ENCODE assay signal across 1 cellular context in the genomic region with DNA sequence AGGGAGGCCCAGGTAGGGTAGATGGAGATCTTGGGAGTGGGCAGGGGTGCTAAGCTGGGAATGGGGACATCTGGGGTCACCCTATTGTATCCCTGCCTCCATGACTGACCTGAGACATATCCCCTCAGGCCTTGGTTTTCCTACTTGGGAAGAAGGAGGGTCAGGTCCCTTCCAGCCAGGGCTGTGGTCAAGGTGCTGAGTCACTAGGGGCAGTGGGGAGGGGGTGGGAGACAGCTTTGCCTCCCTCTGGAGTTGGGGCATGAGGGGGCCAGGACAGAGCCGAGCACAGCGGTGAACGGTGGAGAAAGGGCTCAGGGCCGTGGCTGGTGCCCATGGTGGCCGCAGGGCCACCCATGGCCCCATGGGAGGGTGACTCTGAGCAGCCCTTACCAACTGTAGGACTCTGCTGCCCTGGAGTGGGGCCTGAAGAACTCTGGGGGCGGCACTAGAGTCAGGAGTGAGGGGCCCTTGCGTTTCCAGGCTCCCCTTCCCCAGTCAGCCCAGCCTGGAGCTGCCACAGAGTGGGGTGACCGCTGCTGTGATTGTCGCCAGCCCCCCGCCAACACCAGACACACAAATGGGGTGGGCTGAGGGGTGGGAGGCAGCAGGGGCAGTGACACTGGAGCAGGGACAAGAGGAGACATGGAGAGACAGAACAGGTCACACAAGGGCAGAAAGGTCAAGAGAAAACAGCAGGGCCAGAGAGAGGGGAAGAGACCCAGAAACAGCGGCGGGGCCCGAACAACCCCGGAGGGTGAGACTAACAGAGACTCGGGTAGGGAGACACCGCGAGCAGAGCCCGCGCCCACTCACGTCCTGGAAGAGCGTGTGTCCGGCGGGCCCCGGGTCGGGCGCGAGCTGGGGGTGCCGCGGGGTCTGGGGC.
TF ChIP-seq lines count a peak whose summit lies in the region.

No MANE protein-coding gene starts in this region.

TF ChIP-seq in HepG2, 621 proteins besides CTCF, POLR2A, EP300 and RAD21 (continued from another document and continues in another):
- TF ChIP-seq, protein P1, sequence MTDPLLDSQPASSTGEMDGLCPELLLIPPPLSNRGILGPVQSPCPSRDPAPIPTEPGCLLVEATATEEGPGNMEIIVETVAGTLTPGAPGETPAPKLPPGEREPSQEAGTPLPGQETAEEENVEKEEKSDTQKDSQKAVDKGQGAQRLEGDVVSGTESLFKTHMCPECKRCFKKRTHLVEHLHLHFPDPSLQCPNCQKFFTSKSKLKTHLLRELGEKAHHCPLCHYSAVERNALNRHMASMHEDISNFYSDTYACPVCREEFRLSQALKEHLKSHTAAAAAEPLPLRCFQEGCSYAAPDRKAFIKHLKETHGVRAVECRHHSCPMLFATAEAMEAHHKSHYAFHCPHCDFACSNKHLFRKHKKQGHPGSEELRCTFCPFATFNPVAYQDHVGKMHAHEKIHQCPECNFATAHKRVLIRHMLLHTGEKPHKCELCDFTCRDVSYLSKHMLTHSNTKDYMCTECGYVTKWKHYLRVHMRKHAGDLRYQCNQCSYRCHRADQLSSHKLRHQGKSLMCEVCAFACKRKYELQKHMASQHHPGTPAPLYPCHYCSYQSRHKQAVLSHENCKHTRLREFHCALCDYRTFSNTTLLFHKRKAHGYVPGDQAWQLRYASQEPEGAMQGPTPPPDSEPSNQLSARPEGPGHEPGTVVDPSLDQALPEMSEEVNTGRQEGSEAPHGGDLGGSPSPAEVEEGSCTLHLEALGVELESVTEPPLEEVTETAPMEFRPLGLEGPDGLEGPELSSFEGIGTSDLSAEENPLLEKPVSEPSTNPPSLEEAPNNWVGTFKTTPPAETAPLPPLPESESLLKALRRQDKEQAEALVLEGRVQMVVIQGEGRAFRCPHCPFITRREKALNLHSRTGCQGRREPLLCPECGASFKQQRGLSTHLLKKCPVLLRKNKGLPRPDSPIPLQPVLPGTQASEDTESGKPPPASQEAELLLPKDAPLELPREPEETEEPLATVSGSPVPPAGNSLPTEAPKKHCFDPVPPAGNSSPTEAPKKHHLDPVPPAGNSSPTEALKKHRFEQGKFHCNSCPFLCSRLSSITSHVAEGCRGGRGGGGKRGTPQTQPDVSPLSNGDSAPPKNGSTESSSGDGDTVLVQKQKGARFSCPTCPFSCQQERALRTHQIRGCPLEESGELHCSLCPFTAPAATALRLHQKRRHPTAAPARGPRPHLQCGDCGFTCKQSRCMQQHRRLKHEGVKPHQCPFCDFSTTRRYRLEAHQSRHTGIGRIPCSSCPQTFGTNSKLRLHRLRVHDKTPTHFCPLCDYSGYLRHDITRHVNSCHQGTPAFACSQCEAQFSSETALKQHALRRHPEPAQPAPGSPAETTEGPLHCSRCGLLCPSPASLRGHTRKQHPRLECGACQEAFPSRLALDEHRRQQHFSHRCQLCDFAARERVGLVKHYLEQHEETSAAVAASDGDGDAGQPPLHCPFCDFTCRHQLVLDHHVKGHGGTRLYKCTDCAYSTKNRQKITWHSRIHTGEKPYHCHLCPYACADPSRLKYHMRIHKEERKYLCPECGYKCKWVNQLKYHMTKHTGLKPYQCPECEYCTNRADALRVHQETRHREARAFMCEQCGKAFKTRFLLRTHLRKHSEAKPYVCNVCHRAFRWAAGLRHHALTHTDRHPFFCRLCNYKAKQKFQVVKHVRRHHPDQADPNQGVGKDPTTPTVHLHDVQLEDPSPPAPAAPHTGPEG (CRISPR knock-in tag; IDR thresholded peaks at IDR 0.05) = 0 out of 2 replicates have a peak, but pooled peaks have one; percentile 17
- TF ChIP-seq, protein P2, sequence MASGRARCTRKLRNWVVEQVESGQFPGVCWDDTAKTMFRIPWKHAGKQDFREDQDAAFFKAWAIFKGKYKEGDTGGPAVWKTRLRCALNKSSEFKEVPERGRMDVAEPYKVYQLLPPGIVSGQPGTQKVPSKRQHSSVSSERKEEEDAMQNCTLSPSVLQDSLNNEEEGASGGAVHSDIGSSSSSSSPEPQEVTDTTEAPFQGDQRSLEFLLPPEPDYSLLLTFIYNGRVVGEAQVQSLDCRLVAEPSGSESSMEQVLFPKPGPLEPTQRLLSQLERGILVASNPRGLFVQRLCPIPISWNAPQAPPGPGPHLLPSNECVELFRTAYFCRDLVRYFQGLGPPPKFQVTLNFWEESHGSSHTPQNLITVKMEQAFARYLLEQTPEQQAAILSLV (CRISPR knock-in tag; IDR thresholded peaks at IDR 0.05; ENCODE audit: borderline replicate concordance) = peak; percentile 18; the same call in 1 of the 2 replicates
- TF ChIP-seq, protein P3, sequence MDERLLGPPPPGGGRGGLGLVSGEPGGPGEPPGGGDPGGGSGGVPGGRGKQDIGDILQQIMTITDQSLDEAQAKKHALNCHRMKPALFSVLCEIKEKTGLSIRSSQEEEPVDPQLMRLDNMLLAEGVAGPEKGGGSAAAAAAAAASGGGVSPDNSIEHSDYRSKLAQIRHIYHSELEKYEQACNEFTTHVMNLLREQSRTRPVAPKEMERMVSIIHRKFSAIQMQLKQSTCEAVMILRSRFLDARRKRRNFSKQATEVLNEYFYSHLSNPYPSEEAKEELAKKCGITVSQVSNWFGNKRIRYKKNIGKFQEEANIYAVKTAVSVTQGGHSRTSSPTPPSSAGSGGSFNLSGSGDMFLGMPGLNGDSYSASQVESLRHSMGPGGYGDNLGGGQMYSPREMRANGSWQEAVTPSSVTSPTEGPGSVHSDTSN (CRISPR knock-in tag; IDR thresholded peaks at IDR 0.05) = no peak
- no peak for TF ChIP-seq LCORL (IDR thresholded peaks at IDR 0.05)
- peak; percentile 79 for TF ChIP-seq LCORL (CRISPR knock-in tag; IDR thresholded peaks at IDR 0.05)
- TF ChIP-seq AGO1 (IDR thresholded peaks at IDR 0.05; ENCODE audit: low read depth, low read length, poor library complexity, severe bottlenecking) = peak; percentile 16
- no peak for TF ChIP-seq TOPORS (CRISPR knock-in tag; IDR thresholded peaks at IDR 0.05)
- TF ChIP-seq, protein P4, sequence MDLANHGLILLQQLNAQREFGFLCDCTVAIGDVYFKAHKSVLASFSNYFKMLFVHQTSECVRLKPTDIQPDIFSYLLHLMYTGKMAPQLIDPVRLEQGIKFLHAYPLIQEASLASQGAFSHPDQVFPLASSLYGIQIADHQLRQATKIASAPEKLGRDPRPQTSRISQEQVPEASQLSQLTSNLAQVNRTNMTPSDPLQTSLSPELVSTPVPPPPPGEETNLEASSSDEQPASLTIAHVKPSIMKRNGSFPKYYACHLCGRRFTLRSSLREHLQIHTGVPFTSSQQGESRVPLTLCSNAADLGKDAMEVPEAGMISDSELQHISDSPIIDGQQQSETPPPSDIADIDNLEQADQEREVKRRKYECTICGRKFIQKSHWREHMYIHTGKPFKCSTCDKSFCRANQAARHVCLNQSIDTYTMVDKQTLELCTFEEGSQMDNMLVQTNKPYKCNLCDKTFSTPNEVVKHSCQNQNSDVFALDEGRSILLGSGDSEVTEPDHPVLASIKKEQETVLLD (CRISPR knock-in tag; IDR thresholded peaks at IDR 0.05; ENCODE audit: low read depth) = no peak
- TF ChIP-seq, protein P5, sequence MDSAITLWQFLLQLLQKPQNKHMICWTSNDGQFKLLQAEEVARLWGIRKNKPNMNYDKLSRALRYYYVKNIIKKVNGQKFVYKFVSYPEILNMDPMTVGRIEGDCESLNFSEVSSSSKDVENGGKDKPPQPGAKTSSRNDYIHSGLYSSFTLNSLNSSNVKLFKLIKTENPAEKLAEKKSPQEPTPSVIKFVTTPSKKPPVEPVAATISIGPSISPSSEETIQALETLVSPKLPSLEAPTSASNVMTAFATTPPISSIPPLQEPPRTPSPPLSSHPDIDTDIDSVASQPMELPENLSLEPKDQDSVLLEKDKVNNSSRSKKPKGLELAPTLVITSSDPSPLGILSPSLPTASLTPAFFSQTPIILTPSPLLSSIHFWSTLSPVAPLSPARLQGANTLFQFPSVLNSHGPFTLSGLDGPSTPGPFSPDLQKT (CRISPR knock-in tag; IDR thresholded peaks at IDR 0.05; ENCODE audit: borderline replicate concordance) = no peak
- TF ChIP-seq SALL2 (CRISPR knock-in tag; IDR thresholded peaks at IDR 0.05) = 0 out of 2 replicates have a peak, but pooled peaks have one; percentile 42
- peak; percentile 78; the same call in 1 of the 2 replicates for TF ChIP-seq ZNF333 (CRISPR knock-in tag; IDR thresholded peaks at IDR 0.05; ENCODE audit: borderline replicate concordance)
- TF ChIP-seq CBX1 (IDR thresholded peaks at IDR 0.05; ENCODE audit: low read depth) = no peak
- TF ChIP-seq ZNF468 (CRISPR knock-in tag; IDR thresholded peaks at IDR 0.05) = no peak
- 0 out of 2 replicates have a peak, but pooled peaks have one; percentile 67 for TF ChIP-seq ZBTB42 (CRISPR knock-in tag; IDR thresholded peaks at IDR 0.05)
- TF ChIP-seq ZNF83 (CRISPR knock-in tag; IDR thresholded peaks at IDR 0.05; ENCODE audit: borderline replicate concordance) = peak; percentile 85; the same call in 1 of the 2 replicates
- TF ChIP-seq SP1 (IDR thresholded peaks at IDR 0.05) = no peak
- no peak for TF ChIP-seq SP1 (CRISPR knock-in tag; IDR thresholded peaks at IDR 0.05)
- peak; percentile 60 for TF ChIP-seq CHCHD3 (CRISPR knock-in tag; IDR thresholded peaks at IDR 0.05)
- peak; percentile 69; the same call in 1 of the 2 replicates for TF ChIP-seq KAT7 (CRISPR knock-in tag; IDR thresholded peaks at IDR 0.05; ENCODE audit: borderline replicate concordance)
- TF ChIP-seq, protein P6, sequence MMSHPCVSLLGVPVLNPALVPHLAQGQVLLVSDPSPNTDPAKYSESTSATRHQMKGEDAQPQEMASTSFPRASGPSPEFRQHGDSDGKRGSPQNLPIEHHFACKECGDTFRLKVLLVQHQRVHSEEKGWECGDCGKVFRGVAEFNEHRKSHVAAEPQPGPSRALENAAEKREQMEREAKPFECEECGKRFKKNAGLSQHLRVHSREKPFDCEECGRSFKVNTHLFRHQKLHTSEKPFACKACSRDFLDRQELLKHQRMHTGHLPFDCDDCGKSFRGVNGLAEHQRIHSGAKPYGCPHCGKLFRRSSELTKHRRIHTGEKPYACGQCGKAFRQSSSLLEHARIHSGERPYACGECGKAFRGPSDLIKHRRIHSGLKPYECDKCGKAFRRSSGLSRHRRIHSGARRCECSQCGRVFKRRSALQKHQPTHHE (CRISPR knock-in tag; IDR thresholded peaks at IDR 0.05; ENCODE audit: borderline replicate concordance) = 0 out of 2 replicates have a peak, but pooled peaks have one; percentile 28
- 0 out of 2 replicates have a peak, but pooled peaks have one; percentile 35 for TF ChIP-seq ZNF772 (CRISPR knock-in tag; IDR thresholded peaks at IDR 0.05)
- no peak for TF ChIP-seq SOX5 (CRISPR knock-in tag; IDR thresholded peaks at IDR 0.05; ENCODE audit: borderline replicate concordance)
- 0 out of 2 replicates have a peak, but pooled peaks have one; percentile 23 for TF ChIP-seq ZNF709 (CRISPR knock-in tag; IDR thresholded peaks at IDR 0.05)
- no peak for TF ChIP-seq EZH2 (conservative IDR thresholded peaks at IDR 0.05; ENCODE audit: low read depth, low read length)
- peak in 1 of 2 experiments; percentile 20; a peak in 1 of 4 replicates for TF ChIP-seq MAFK (conservative IDR thresholded peaks at IDR 0.05 in 1 of 2, IDR thresholded peaks at IDR 0.05 in 1 of 2; ENCODE audit: low read length in 2 of 2)
- TF ChIP-seq HMGA1 (CRISPR knock-in tag; conservative IDR thresholded peaks at IDR 0.05) = no peak
- TF ChIP-seq RFXAP (CRISPR knock-in tag; IDR thresholded peaks at IDR 0.05; ENCODE audit: borderline replicate concordance) = 0 out of 2 replicates have a peak, but pooled peaks have one; percentile 7
- no peak for TF ChIP-seq ZNF234 (CRISPR knock-in tag; conservative IDR thresholded peaks at IDR 0.05)
- TF ChIP-seq ZSCAN31 (CRISPR knock-in tag; IDR thresholded peaks at IDR 0.05; ENCODE audit: low read depth) = 0 out of 2 replicates have a peak, but pooled peaks have one; percentile 4
- TF ChIP-seq MED13 (CRISPR knock-in tag; IDR thresholded peaks at IDR 0.05) = no peak
- no peak for TF ChIP-seq SAP130 (CRISPR knock-in tag; IDR thresholded peaks at IDR 0.05; ENCODE audit: low read depth)
- TF ChIP-seq, protein P7, sequence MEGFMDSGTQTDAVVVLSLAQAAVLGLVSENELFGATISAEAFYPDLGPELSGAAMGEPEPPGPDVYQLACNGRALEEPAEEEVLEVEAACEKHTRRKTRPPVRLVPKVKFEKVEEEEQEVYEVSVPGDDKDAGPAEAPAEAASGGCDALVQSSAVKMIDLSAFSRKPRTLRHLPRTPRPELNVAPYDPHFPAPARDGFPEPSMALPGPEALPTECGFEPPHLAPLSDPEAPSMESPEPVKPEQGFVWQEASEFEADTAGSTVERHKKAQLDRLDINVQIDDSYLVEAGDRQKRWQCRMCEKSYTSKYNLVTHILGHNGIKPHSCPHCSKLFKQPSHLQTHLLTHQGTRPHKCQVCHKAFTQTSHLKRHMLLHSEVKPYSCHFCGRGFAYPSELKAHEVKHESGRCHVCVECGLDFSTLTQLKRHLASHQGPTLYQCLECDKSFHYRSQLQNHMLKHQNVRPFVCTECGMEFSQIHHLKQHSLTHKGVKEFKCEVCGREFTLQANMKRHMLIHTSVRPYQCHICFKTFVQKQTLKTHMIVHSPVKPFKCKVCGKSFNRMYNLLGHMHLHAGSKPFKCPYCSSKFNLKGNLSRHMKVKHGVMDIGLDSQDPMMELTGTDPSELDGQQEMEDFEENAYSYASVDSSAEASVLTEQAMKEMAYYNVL (CRISPR knock-in tag; IDR thresholded peaks at IDR 0.05; ENCODE audit: borderline replicate concordance) = 0 out of 2 replicates have a peak, but pooled peaks have one; percentile 45
- TF ChIP-seq KDM3A (CRISPR knock-in tag; IDR thresholded peaks at IDR 0.05; ENCODE audit: low read depth) = 0 out of 2 replicates have a peak, but pooled peaks have one; percentile 52
- TF ChIP-seq ZNF883 (CRISPR knock-in tag; IDR thresholded peaks at IDR 0.05; ENCODE audit: not compliant biosample characterization) = peak; percentile 22
- TF ChIP-seq ZNF562 (CRISPR knock-in tag; IDR thresholded peaks at IDR 0.05; ENCODE audit: borderline replicate concordance) = no peak
- TF ChIP-seq ZNF720 (CRISPR knock-in tag; IDR thresholded peaks at IDR 0.05) = 0 out of 2 replicates have a peak, but pooled peaks have one; percentile 50
- 0 out of 2 replicates have a peak, but pooled peaks have one; percentile 8 for TF ChIP-seq ZNF746 (CRISPR knock-in tag; IDR thresholded peaks at IDR 0.05)
- TF ChIP-seq ZSCAN21 (CRISPR knock-in tag; IDR thresholded peaks at IDR 0.05; ENCODE audit: borderline replicate concordance) = peak; percentile 78; the same call in 1 of the 2 replicates
- TF ChIP-seq ELF4 (CRISPR knock-in tag; IDR thresholded peaks at IDR 0.05; ENCODE audit: borderline replicate concordance) = no peak
- TF ChIP-seq, protein P8, sequence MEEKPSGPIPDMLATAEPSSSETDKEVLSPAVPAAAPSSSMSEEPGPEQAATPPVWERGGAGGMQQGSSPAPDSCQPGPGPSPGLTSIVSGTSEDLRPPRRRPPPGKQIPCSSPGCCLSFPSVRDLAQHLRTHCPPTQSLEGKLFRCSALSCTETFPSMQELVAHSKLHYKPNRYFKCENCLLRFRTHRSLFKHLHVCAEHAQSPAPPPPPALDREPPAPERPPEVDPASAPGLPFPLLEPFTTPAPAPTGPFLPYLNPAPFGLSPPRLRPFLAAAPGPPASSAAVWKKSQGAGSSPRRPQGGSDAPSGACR (CRISPR knock-in tag; IDR thresholded peaks at IDR 0.05) = peak; percentile 60; the same call in 1 of the 2 replicates
- peak; percentile 55; the same call in 1 of the 2 replicates for TF ChIP-seq NFKBIZ (CRISPR knock-in tag; IDR thresholded peaks at IDR 0.05)
- peak; percentile 72; the same call in 1 of the 2 replicates for TF ChIP-seq ZBTB7A (CRISPR knock-in tag; IDR thresholded peaks at IDR 0.05)
- TF ChIP-seq ZNF839 (CRISPR knock-in tag; IDR thresholded peaks at IDR 0.05; ENCODE audit: borderline replicate concordance) = 0 out of 2 replicates have a peak, but pooled peaks have one; percentile 24
